Comparison of ENCODE assay signal across 12 cellular contexts in genomic region chr2:101111917-101112771, GRCh38. TPM values are rescaled to one million over a fixed set of nuclear protein-coding genes. Genes with fewer than 3 reads are reported as not detected.
DNase-seq lines count a peak whose midpoint lies in the region; ATAC-seq and TF ChIP-seq lines count a peak whose summit lies in the region.
"Had no signal": no experiment of that assay in that cellular context is flagged by ENCODE, and none has a peak within 500 bp of the region (broad histone marks: within the 10 kb centered on the region; RNA-seq: fewer than 3 reads in every experiment).

No MANE protein-coding gene starts in this region.

- ATAC-seq in foreskin keratinocyte = no peak
- no peak for ATAC-seq in upper lobe of right lung
- ATAC-seq in HG03139 (IDR thresholded peaks at IDR 0.05; ENCODE audit: unreplicated experiment) = no peak
- ATAC-seq: activated T-cell treated with anti-CD3 and anti-CD28 coated beads, Interleukin-2, amount 50 U/mL, for 4 hours had no signal

- TF ChIP-seq CTCF in foreskin keratinocyte (conservative IDR thresholded peaks at IDR 0.05) = no peak
- TF ChIP-seq CTCF in retinal pigment epithelial cell (conservative IDR thresholded peaks at IDR 0.05; ENCODE audit: low read depth, low read length) = no peak
- TF ChIP-seq CTCF in upper lobe of right lung (IDR thresholded peaks at IDR 0.05) = no peak

- intact Hi-C loops in upper lobe of right lung (cut with DNase I) = no loop called here

- H3K36me3 ChIP-seq in upper lobe of right lung = no peaks in the 10 kb centered on the region

- H3K27me3 ChIP-seq in foreskin keratinocyte (no peaks in the 10 kb centered on the region), upper lobe of right lung (no peaks in the 10 kb centered on the region)

- H3K4me1 ChIP-seq in foreskin keratinocyte = peaks cover 23% of the 10 kb centered on the region
- peaks cover 42% of the 10 kb centered on the region for H3K4me1 ChIP-seq in upper lobe of right lung

- H3K27ac ChIP-seq in foreskin keratinocyte (peak overlapping the region; percentile 85), upper lobe of right lung (no peak overlapping the region)

- DNase-seq in Daoy (ENCODE audit: low read depth) (peak; percentile 38), T1000 (lab: John Stamatoyannopoulos, UW) (peak; percentile 29), foreskin keratinocyte (no peak), retinal pigment epithelial cell (ENCODE audit: low read depth) (peak; percentile 5), upper lobe of right lung (no peak), dermis blood vessel endothelial cell (no peak)
- no peak for DNase-seq in activated naive CD4-positive, alpha-beta T cell (lab: John Stamatoyannopoulos, UW)
- DNase-seq: activated T-cell treated with anti-CD3 and anti-CD28 coated beads, Interleukin-2, amount 50 U/mL, for 4 hours; CD4-positive, alpha-beta T cell; H9; stimulated activated CD4-positive, alpha-beta T cell treated with anti-CD3 and anti-CD28 coated beads, Interleukin-15, amount 100 ng/mL, for 24 hours had no signal

- H3K4me3 ChIP-seq in retinal pigment epithelial cell (ENCODE audit: low read length) (no peak overlapping the region), upper lobe of right lung (no peak overlapping the region)

- H3K9me3 ChIP-seq in upper lobe of right lung = no peaks in the 10 kb centered on the region

RNA-seq across cellular contexts. Expression of gene TBC1D8, which starts 39.0 kb away (rescaled TPM):
- total RNA-seq in Daoy (2014; rRNA removed; shearing (Covaris generic)) = 4.4 and 5.1 TPM in 2 replicates
- total RNA-seq in foreskin keratinocyte (7.4 and 8.3 TPM in 2 replicates), upper lobe of right lung (19.9 TPM), dermis blood vessel endothelial cell (81.3 and 89.8 TPM in 2 replicates)
- 2.3 and 3.0 TPM in 2 replicates for polyA plus RNA-seq in foreskin keratinocyte

Comparison
In these comparisons a context has a peak if more than half of its experiments do, and no peak if none do; other contexts are left out.
1. DNase-seq: peak in Daoy (single experiment), T1000 (single experiment) and retinal pigment epithelial cell (single experiment); none in foreskin keratinocyte (0 of 2), upper lobe of right lung (single experiment), dermis blood vessel endothelial cell (single experiment) and activated naive CD4-positive, alpha-beta T cell (0 of 4).